Comparison of ENCODE assay signal across 9 cellular contexts in the genomic region with DNA sequence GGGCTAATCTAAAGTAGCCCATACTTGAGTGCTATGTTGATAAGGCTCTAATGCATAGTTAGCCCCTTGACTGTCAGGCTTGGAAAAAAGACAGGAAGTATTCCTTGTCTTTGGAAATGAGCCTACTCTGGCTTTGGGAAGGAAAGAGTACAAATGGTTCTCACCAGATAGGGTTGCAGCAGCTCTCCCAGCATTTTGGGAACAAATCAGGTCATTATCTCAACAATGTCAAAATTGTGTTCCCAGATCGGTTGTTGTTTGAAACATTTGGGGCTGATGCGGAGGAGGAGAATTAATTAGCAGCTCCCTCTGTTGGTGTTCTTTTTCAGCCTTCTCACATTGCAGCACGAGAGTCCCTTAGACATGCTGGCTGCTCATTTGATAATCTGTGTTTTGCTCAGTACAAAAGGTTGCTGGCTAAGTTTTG. TPM values are rescaled to one million over a fixed set of nuclear protein-coding genes. Genes with fewer than 3 reads are reported as not detected.
DNase-seq lines count a peak whose midpoint lies in the region; ATAC-seq, FAIRE-seq and TF ChIP-seq lines count a peak whose summit lies in the region.
"Had no signal": no experiment of that assay in that cellular context is flagged by ENCODE, and none has a peak within 500 bp of the region (broad histone marks: within the 10 kb centered on the region; RNA-seq: fewer than 3 reads in every experiment).

No MANE protein-coding gene starts in this region.

- no peak overlapping the region for H3K27ac ChIP-seq in GM23338 (ENCODE audit: low read depth)
- H3K27ac ChIP-seq in SK-N-SH (ENCODE audit: low read depth in 2 of 2, low read length in 1 of 2), result no peak overlapping the region

- H3K4me1 ChIP-seq in GM23338 (ENCODE audit: insufficient read depth) (peaks cover 11% of the 10 kb centered on the region), SK-N-SH (ENCODE audit: control insufficient read depth in 1 of 2, insufficient read depth in 2 of 2, low read depth in 1 of 2, low read length in 1 of 2) (no peaks in the 10 kb centered on the region)

- H3K27me3 ChIP-seq in GM23338 (ENCODE audit: insufficient read depth) (no peaks in the 10 kb centered on the region), SK-N-SH (ENCODE audit: insufficient read depth) (peaks cover 30% of the 10 kb centered on the region; the same call in 1 of the 2 replicates)

- TF ChIP-seq RAD21 in SK-N-SH (IDR thresholded peaks at IDR 0.05; ENCODE audit: low read length), result no peak

- H3K36me3 ChIP-seq in GM23338 (ENCODE audit: insufficient read depth) (no peaks in the 10 kb centered on the region), SK-N-SH (replicated peaks in 1 of 2; ENCODE audit: control insufficient read depth in 1 of 2, insufficient read depth in 2 of 2, low read length in 1 of 2) (no peaks in the 10 kb centered on the region)

- intact Hi-C loops in Right ventricle myocardium superior (cut with DNase I), result no loop called here

- peak; percentile 83 for ATAC-seq in GM23338
- peak; percentile 78 for ATAC-seq in Right ventricle myocardium superior (ENCODE audit: poor library complexity)
- no peak for ATAC-seq in GM18505 (IDR thresholded peaks at IDR 0.05; ENCODE audit: unreplicated experiment)
- no peak for ATAC-seq in HG02970 (IDR thresholded peaks at IDR 0.05; ENCODE audit: low FRiP score, unreplicated experiment)
- no peak for ATAC-seq in HG03354 (IDR thresholded peaks at IDR 0.05; ENCODE audit: poor library complexity, severe bottlenecking, unreplicated experiment)

- H3K9me3 ChIP-seq in SK-N-SH, result no peaks in the 10 kb centered on the region

- POLR2A ChIA-PET in SK-N-SH (lab: Yijun Ruan, JAX), result no interaction called here

- 3% methylated on average over 3 of the region's 3 CpGs for WGBS in SK-N-SH (ENCODE audit: low lambda C conversion rate)

- H3K4me3 Mint-ChIP-seq in GM23338, result peak overlapping the region; percentile 19; the same call in 1 of the 3 replicates

- H3K27ac Mint-ChIP-seq in GM23338, result no peak overlapping the region

- no peak overlapping the region for H3K9ac ChIP-seq in SK-N-SH

- H3K4me3 ChIP-seq in GM23338 (no peak overlapping the region), SK-N-SH (ENCODE audit: low read depth in 2 of 2, low read length in 1 of 2) (no peak overlapping the region), retinal pigment epithelial cell (ENCODE audit: low read length) (peak overlapping the region; percentile 32)

- H2AFZ ChIP-seq in GM23338 (no peak overlapping the region), SK-N-SH (ENCODE audit: low read depth) (no peak overlapping the region)

- 0 out of 2 replicates have a peak, but pooled peaks cover 2% of the 10 kb centered on the region for H3F3A ChIP-seq in GM23338 (replicated peaks; ENCODE audit: low read depth)
- H3F3A ChIP-seq in SK-N-SH (replicated peaks; ENCODE audit: insufficient read depth), result no peaks in the 10 kb centered on the region

- H3K9me3 Mint-ChIP-seq in GM23338, result no peaks in the 10 kb centered on the region

- FAIRE-seq in RCC 7860 (lab: Jason Lieb, UNC), result no peak

- H3K9me2 ChIP-seq in GM23338 (ENCODE audit: insufficient read depth) (no peaks in the 10 kb centered on the region), SK-N-SH (no peaks in the 10 kb centered on the region)

- DNase-seq in GM23338 (ENCODE audit: low spot score) (peak; percentile 67), SK-N-SH (no peak), Right ventricle myocardium superior (no peak), retinal pigment epithelial cell (ENCODE audit: low read depth) (no peak), RCC 7860 (ENCODE audit: low spot score) (no peak)
- DNase-seq: activated T-cell treated with anti-CD3 and anti-CD28 coated beads, Interleukin-2, amount 50 U/mL, for 48 hours had no signal

- peaks cover 5% of the 10 kb centered on the region for H3K27me3 Mint-ChIP-seq in GM23338 (ENCODE audit: insufficient read depth, low read depth, poor library complexity)

- H3K36me3 Mint-ChIP-seq in GM23338 (ENCODE audit: low read depth), result peaks cover 3% of the 10 kb centered on the region; the same call in 1 of the 3 replicates

- peaks cover 18% of the 10 kb centered on the region for H4K20me1 ChIP-seq in GM23338 (replicated peaks; ENCODE audit: insufficient read depth)
- no peaks in the 10 kb centered on the region for H4K20me1 ChIP-seq in SK-N-SH (ENCODE audit: insufficient read depth)

- peaks cover 30% of the 10 kb centered on the region for H3K4me1 Mint-ChIP-seq in GM23338

- CTCF ChIA-PET in SK-N-SH (lab: Yijun Ruan, JAX), result no interaction called here

- H3K4me2 ChIP-seq in GM23338 (peak overlapping the region; percentile 8; the same call in 1 of the 2 replicates), SK-N-SH (no peak overlapping the region)

- H3K79me2 ChIP-seq in GM23338 (replicated peaks; ENCODE audit: insufficient read depth), result peaks cover 46% of the 10 kb centered on the region
- H3K79me2 ChIP-seq in SK-N-SH (ENCODE audit: insufficient read depth), result no peaks in the 10 kb centered on the region

- no peak for TF ChIP-seq POLR2A in GM18505 (IDR thresholded peaks at IDR 0.05; ENCODE audit: borderline replicate concordance, extremely low read depth, insufficient read depth, insufficient read length)

- peak; percentile 50 to 57 for TF ChIP-seq CTCF in GM23338 (conservative IDR thresholded peaks at IDR 0.05; ENCODE audit: low read depth in 2 of 2)
- 0 out of 2 replicates have a peak, but pooled peaks have one; percentile 14 for TF ChIP-seq CTCF in SK-N-SH (IDR thresholded peaks at IDR 0.05)
- peak; percentile 53 for TF ChIP-seq CTCF in retinal pigment epithelial cell (conservative IDR thresholded peaks at IDR 0.05; ENCODE audit: low read depth, low read length)

- TF ChIP-seq EP300 in SK-N-SH (IDR thresholded peaks at IDR 0.05; ENCODE audit: borderline replicate concordance in 1 of 2, low read depth in 1 of 2, low read length in 1 of 2), result no peak

TF ChIP-seq in GM23338, 12 proteins besides CTCF, POLR2A, EP300 and RAD21 (continues in another document):
- TF ChIP-seq STAT1 (IDR thresholded peaks at IDR 0.05; ENCODE audit: unreplicated experiment), result no peak
- TF ChIP-seq, protein P1, sequence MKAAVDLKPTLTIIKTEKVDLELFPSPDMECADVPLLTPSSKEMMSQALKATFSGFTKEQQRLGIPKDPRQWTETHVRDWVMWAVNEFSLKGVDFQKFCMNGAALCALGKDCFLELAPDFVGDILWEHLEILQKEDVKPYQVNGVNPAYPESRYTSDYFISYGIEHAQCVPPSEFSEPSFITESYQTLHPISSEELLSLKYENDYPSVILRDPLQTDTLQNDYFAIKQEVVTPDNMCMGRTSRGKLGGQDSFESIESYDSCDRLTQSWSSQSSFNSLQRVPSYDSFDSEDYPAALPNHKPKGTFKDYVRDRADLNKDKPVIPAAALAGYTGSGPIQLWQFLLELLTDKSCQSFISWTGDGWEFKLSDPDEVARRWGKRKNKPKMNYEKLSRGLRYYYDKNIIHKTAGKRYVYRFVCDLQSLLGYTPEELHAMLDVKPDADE (IDR thresholded peaks at IDR 0.05), result no peak

TF ChIP-seq in SK-N-SH, 30 proteins besides CTCF, POLR2A, EP300 and RAD21 (continues in another document):
- no peak for TF ChIP-seq POLR2AphosphoS5 (IDR thresholded peaks at IDR 0.05; ENCODE audit: low read depth, low read length)
- no peak for TF ChIP-seq SIN3A (IDR thresholded peaks at IDR 0.05; ENCODE audit: borderline replicate concordance, low read depth, low read length)
- TF ChIP-seq RCOR1 (IDR thresholded peaks at IDR 0.05; ENCODE audit: low read length), result no peak
- no peak for TF ChIP-seq GABPA (IDR thresholded peaks at IDR 0.05; ENCODE audit: low read depth)
- TF ChIP-seq RXRA (IDR thresholded peaks at IDR 0.05; ENCODE audit: borderline replicate concordance, low read depth), result no peak
- TF ChIP-seq, protein P2, sequence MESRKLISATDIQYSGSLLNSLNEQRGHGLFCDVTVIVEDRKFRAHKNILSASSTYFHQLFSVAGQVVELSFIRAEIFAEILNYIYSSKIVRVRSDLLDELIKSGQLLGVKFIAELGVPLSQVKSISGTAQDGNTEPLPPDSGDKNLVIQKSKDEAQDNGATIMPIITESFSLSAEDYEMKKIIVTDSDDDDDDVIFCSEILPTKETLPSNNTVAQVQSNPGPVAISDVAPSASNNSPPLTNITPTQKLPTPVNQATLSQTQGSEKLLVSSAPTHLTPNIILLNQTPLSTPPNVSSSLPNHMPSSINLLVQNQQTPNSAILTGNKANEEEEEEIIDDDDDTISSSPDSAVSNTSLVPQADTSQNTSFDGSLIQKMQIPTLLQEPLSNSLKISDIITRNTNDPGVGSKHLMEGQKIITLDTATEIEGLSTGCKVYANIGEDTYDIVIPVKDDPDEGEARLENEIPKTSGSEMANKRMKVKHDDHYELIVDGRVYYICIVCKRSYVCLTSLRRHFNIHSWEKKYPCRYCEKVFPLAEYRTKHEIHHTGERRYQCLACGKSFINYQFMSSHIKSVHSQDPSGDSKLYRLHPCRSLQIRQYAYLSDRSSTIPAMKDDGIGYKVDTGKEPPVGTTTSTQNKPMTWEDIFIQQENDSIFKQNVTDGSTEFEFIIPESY (IDR thresholded peaks at IDR 0.05; ENCODE audit: borderline replicate concordance, low read depth), result no peak
- TF ChIP-seq FOSL2 (IDR thresholded peaks at IDR 0.05; ENCODE audit: borderline replicate concordance, low read depth), result no peak
- TF ChIP-seq, protein P3, sequence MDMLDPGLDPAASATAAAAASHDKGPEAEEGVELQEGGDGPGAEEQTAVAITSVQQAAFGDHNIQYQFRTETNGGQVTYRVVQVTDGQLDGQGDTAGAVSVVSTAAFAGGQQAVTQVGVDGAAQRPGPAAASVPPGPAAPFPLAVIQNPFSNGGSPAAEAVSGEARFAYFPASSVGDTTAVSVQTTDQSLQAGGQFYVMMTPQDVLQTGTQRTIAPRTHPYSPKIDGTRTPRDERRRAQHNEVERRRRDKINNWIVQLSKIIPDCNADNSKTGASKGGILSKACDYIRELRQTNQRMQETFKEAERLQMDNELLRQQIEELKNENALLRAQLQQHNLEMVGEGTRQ (IDR thresholded peaks at IDR 0.05; ENCODE audit: borderline replicate concordance, low read depth, low read length), result no peak
- no peak for TF ChIP-seq MEF2A (IDR thresholded peaks at IDR 0.05; ENCODE audit: borderline replicate concordance, low read depth)
- no peak for TF ChIP-seq CHD2 (IDR thresholded peaks at IDR 0.05; ENCODE audit: low read length, partially characterized antibody)
- no peak for TF ChIP-seq GATA2 (CRISPR knock-in tag; IDR thresholded peaks at IDR 0.05)

RNA-seq across cellular contexts. Expression of a gene that starts 42.3 kb away (rescaled TPM):
- total RNA-seq in GM23338 (2014; rRNA removed; shearing (Covaris generic)), result 44.8 and 53.6 TPM in 2 replicates
- polyA plus RNA-seq in GM23338 (2016; fragmentation: Nextera tagmentation; extraction: Ambion mirVana), result 22.2 and 23.8 TPM in 2 replicates
- polyA plus RNA-seq in SK-N-SH (2012; rRNA removed), result 14.6 and 19.7 TPM in 2 replicates
- polyA plus RNA-seq in SK-N-SH (2012; cell fraction: cytosol; rRNA removed), result 10.2 and 12.0 TPM in 2 replicates
- polyA plus RNA-seq in SK-N-SH (2012; cell fraction: nucleus; rRNA removed), result 30.6 and 31.7 TPM in 2 replicates
- 153 TPM for total RNA-seq in Right ventricle myocardium superior

Comparison
In these comparisons a context has a peak if more than half of its experiments do, and no peak if none do; other contexts are left out.
1. ATAC-seq: peak in GM23338 (single experiment) and Right ventricle myocardium superior (single experiment); none in GM18505 (single experiment), HG02970 (single experiment) and HG03354 (single experiment).
2. Peak in every context shown above with its lines, with median percentiles within 50 percentile points of each other: CTCF ChIP-seq.